Comparison of ENCODE assay signal across 8 cellular contexts in genomic region chr20:34301587-34302311, GRCh38. TPM values are rescaled to one million over a fixed set of nuclear protein-coding genes. Genes with fewer than 3 reads are reported as not detected.
A peak's percentile ranks its signal among the peaks of the same experiment; 100 is the strongest.
DNase-seq lines count a peak whose midpoint lies in the region; ATAC-seq, FAIRE-seq and TF ChIP-seq lines count a peak whose summit lies in the region.

No MANE protein-coding gene starts in this region.

- no peak for FAIRE-seq in GM12892 (lab: Jason Lieb, UNC)

- no peak overlapping the region for H3K27ac ChIP-seq in SJCRH30
- H3K27ac ChIP-seq in esophagus squamous epithelium, result peak overlapping the region; percentile 94 to 97 (median 94)
- H3K27ac ChIP-seq in body of pancreas, result no peak overlapping the region

- TF ChIP-seq CTCF in esophagus squamous epithelium (IDR thresholded peaks at IDR 0.05) (no peak), body of pancreas (IDR thresholded peaks at IDR 0.05) (no peak)

- intact Hi-C loops in esophagus squamous epithelium (cut with DNase I), result no loop called here
- intact Hi-C loops in body of pancreas (cut with DNase I), result no loop called here

- H3K36me3 ChIP-seq in SJCRH30 (peaks cover 3% of the 10 kb centered on the region; the same call in 1 of the 2 replicates), esophagus squamous epithelium (no peaks in the 10 kb centered on the region), body of pancreas (replicated peaks in 1 of 2; ENCODE audit: insufficient read depth in 1 of 2, low read depth in 2 of 2) (no peaks in the 10 kb centered on the region)

- no peak for ATAC-seq in HG02870 (IDR thresholded peaks at IDR 0.05; ENCODE audit: unreplicated experiment)
- no peak for ATAC-seq in body of pancreas

- TF ChIP-seq POLR2A in GM12892 (IDR thresholded peaks at IDR 0.05; ENCODE audit: low read depth, low read length), result 0 out of 2 replicates have a peak, but pooled peaks have one; percentile 11
- no peak for TF ChIP-seq POLR2A in esophagus squamous epithelium (IDR thresholded peaks at IDR 0.05)
- no peak for TF ChIP-seq POLR2A in body of pancreas (IDR thresholded peaks at IDR 0.05)

- DNase-seq in GM12892 (ENCODE audit: insufficient read length) (no peak), SJCRH30 (no peak), esophagus squamous epithelium (lab: John Stamatoyannopoulos, UW) (no peak), skeletal muscle cell (ENCODE audit: low read depth) (no peak), DMS153 treated with DMSO at 0.1 percent for 48 hours (lab: John Stamatoyannopoulos, UW; ENCODE audit: unreplicated experiment) (no peak), body of pancreas (no peak), NCI-H2196 treated with DMSO at 0.1 percent for 48 hours (lab: John Stamatoyannopoulos, UW; ENCODE audit: unreplicated experiment) (no peak)

- H3K9me3 ChIP-seq in SJCRH30 (replicated peaks) (no peaks in the 10 kb centered on the region), esophagus squamous epithelium (no peaks in the 10 kb centered on the region), body of pancreas (no peaks in the 10 kb centered on the region)

- H3K27me3 ChIP-seq in SJCRH30, result no peaks in the 10 kb centered on the region
- H3K27me3 ChIP-seq in esophagus squamous epithelium, result no peaks in the 10 kb centered on the region
- no peaks in the 10 kb centered on the region for H3K27me3 ChIP-seq in body of pancreas

- H3K4me3 ChIP-seq in SJCRH30 (peak overlapping the region; percentile 86), esophagus squamous epithelium (peak overlapping the region; percentile 69 to 87 (median 78)), skeletal muscle cell (ENCODE audit: low read depth, low read length) (peak overlapping the region; percentile 86), body of pancreas (peak overlapping the region in 1 of 2 donors; percentile 66)

- WGBS in esophagus squamous epithelium, 2 donors, result 83 to 84% methylated on average over 12 to 17 of the region's 17 CpGs
- 77 to 78% methylated on average over 17 of the region's 17 CpGs for WGBS in body of pancreas, 2 donors

- H3K4me1 ChIP-seq in SJCRH30 (peaks cover 5% of the 10 kb centered on the region; the same call in 1 of the 2 replicates), esophagus squamous epithelium (peaks cover 17 to 59% (median 20%) of the 10 kb centered on the region in 3 donors), body of pancreas (peaks cover 23% of the 10 kb centered on the region)

RNA-seq across cellular contexts. Expression of gene AHCY, which starts 1.4 kb away (rescaled TPM):
- 117 TPM for polyA plus RNA-seq in GM12892 (2012; ENCODE audit: missing spikeins)
- total RNA-seq in SJCRH30 (2014; rRNA removed; shearing (Covaris generic)), result 240 and 251 TPM in 2 replicates
- total RNA-seq in esophagus squamous epithelium, result 100 to 1,000 TPM in 3 of 4 donors, 10 to 100 TPM in 1; 99.0 to 146 (median 137) TPM
- 10 to 100 TPM; 73.2 to 85.4 TPM for total RNA-seq in body of pancreas

Comparison
In these comparisons a context has a peak if more than half of its experiments do, and no peak if none do; other contexts are left out.
1. H3K27ac ChIP-seq: peak in esophagus squamous epithelium (4 of 4); none in SJCRH30 (single experiment) and body of pancreas (0 of 4).